Comparison of ENCODE assay signal across 11 cellular contexts in the genomic region with DNA sequence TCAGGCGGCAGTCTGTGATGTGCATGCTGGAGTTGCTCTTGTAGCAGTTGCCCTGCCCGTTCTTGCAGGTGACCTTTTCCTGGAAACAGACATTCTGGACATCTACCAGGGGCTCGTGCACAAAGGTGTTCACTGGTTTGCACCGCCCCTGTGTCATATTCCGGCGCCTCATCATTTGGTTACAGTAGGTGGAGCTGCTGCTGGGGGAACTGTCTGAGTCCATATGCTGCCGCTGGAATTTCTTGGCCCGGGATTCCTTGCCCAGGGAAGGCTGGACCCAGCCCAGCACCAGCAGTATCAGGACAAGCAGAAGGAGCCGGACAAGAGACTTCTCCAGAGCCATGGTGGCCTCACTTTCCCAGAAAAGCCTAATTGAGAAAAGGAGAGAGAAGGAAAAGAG. TPM values are rescaled to one million over a fixed set of nuclear protein-coding genes. Genes with fewer than 3 reads are reported as not detected.
DNase-seq lines count a peak whose midpoint lies in the region; ATAC-seq and TF ChIP-seq lines count a peak whose summit lies in the region.
"Had no signal": no experiment of that assay in that cellular context is flagged by ENCODE, and none has a peak within 500 bp of the region (broad histone marks: within the 10 kb centered on the region; RNA-seq: fewer than 3 reads in every experiment).

No MANE protein-coding gene starts in this region.

- no TSS peak for BruUV-seq in Panc1 (replicated peaks; lab: Mats Ljungman, UMichigan)

- H3K36me3 Mint-ChIP-seq in nephron progenitor cell (ENCODE audit: low read depth) (no peaks in the 10 kb centered on the region), glutamatergic neuron (ENCODE audit: unreplicated experiment) (no peaks in the 10 kb centered on the region)

- H3K27me3 ChIP-seq in Panc1 (ENCODE audit: control insufficient read depth, insufficient read depth, low read length) (no peaks in the 10 kb centered on the region), transverse colon (no peaks in the 10 kb centered on the region)

- no peak for TF ChIP-seq POLR2A in transverse colon (IDR thresholded peaks at IDR 0.05)

- H3K27ac ChIP-seq in Panc1 (ENCODE audit: low read length) (no peak overlapping the region), transverse colon (peak overlapping the region; percentile 63 to 80 (median 75))

- POLR2A ChIA-PET in Panc1 (lab: Charles Lee) = no interaction called here

- H3K27ac Mint-ChIP-seq in nephron progenitor cell (peak overlapping the region; percentile 85), glutamatergic neuron (ENCODE audit: unreplicated experiment) (no peak overlapping the region)

- intact Hi-C loops in Panc1 (cut with micrococcal nuclease; ENCODE audit: unreplicated experiment) = no loop called here
- intact Hi-C loops in head of caudate nucleus (cut with DNase I) = loop anchor here (5.0 kb wide), 2 partner anchors 104 to 226 kb away; a partner anchor contains a TSS
- intact Hi-C loops in transverse colon (cut with DNase I; ENCODE audit: low total_unique reads) = no loop called here

- H3K27me3 Mint-ChIP-seq in nephron progenitor cell (ENCODE audit: low read depth, poor library complexity) (no peaks in the 10 kb centered on the region), glutamatergic neuron (ENCODE audit: unreplicated experiment) (peaks cover 2% of the 10 kb centered on the region)

- ATAC-seq in Panc1 (peak; percentile 63; the same call in 1 of the 2 replicates), GM19035 (IDR thresholded peaks at IDR 0.05; ENCODE audit: unreplicated experiment) (no peak), GM21526 (IDR thresholded peaks at IDR 0.05; ENCODE audit: low FRiP score, unreplicated experiment) (no peak)

- CTCF ChIA-PET in Panc1 (lab: Charles Lee) = no interaction called here

- H3K9me3 Mint-ChIP-seq in nephron progenitor cell = no peaks in the 10 kb centered on the region
- H3K9me3 Mint-ChIP-seq in glutamatergic neuron (ENCODE audit: unreplicated experiment) = peaks cover 4% of the 10 kb centered on the region

- H3K36me3 ChIP-seq in Panc1 (ENCODE audit: control insufficient read depth, insufficient read depth, low read length) = no peaks in the 10 kb centered on the region
- H3K36me3 ChIP-seq in transverse colon = no peaks in the 10 kb centered on the region

- H3K9me3 ChIP-seq in Panc1 (ENCODE audit: control insufficient read depth, insufficient read depth, low read depth, low read length) = no peaks in the 10 kb centered on the region
- H3K9me3 ChIP-seq in transverse colon = no peaks in the 10 kb centered on the region

- H3K4me1 Mint-ChIP-seq in nephron progenitor cell = peaks cover 61% of the 10 kb centered on the region
- peaks cover 7% of the 10 kb centered on the region for H3K4me1 Mint-ChIP-seq in glutamatergic neuron (ENCODE audit: low read depth, unreplicated experiment)

- no peak for TF ChIP-seq EP300 in transverse colon (IDR thresholded peaks at IDR 0.05; ENCODE audit: low read depth)

- H3K4me1 ChIP-seq in Panc1 (ENCODE audit: control insufficient read depth, insufficient read depth, low read length) (no peaks in the 10 kb centered on the region), transverse colon (peaks cover 0 to 37% (median 9%) of the 10 kb centered on the region in 4 donors)

- in situ Hi-C loops in Panc1 (cut with HindIII; ENCODE audit: low pct_unique_long_range_greater_than_20kb, low sequenced_read_pairs) (no loop called here), transverse colon (cut with MboI; ENCODE audit: low pct_ligation_motif_present in 1 of 4, low pct_unique_long_range_greater_than_20kb in 1 of 4, low sequenced_read_pairs in 3 of 4) (no loop called here)

- no peak for DNase-seq in Panc1 (ENCODE audit: low read depth, low spot score)
- DNase-seq in head of caudate nucleus = peak in 31 of 42 donors; percentile 18 to 78 (median 49)
- no peak for DNase-seq in nephron progenitor cell
- peak; percentile 41 for DNase-seq in transverse colon
- DNase-seq in NCI-H146 treated with DMSO at 0.1 percent for 48 hours (lab: John Stamatoyannopoulos, UW; ENCODE audit: unreplicated experiment) = no peak
- DNase-seq in glutamatergic neuron = no peak
- DNase-seq: NCI-H2171 had no signal

- no peak overlapping the region for H3K4me3 Mint-ChIP-seq in nephron progenitor cell
- H3K4me3 Mint-ChIP-seq in glutamatergic neuron (ENCODE audit: unreplicated experiment) = no peak overlapping the region

- 71% methylated on average over 9 of the region's 9 CpGs; no CpG with 5 or more reads in 1 of the 2 donors for WGBS in transverse colon (ENCODE audit: low coverage in 1 of 2), 2 donors

- H3K4me3 ChIP-seq in Panc1 (ENCODE audit: low read depth in 2 of 2, low read length in 2 of 2) = peak overlapping the region in 1 of 2 experiments; percentile 20; a peak in 1 of 4 replicates
- peak overlapping the region in 3 of 4 donors; percentile 6 to 33 (median 31) for H3K4me3 ChIP-seq in transverse colon

- TF ChIP-seq CTCF in Panc1 (IDR thresholded peaks at IDR 0.05) (no peak), nephron progenitor cell (IDR thresholded peaks at IDR 0.05) (no peak), transverse colon (IDR thresholded peaks at IDR 0.05) (peak in 1 of 5 experiments; percentile 8), glutamatergic neuron (IDR thresholded peaks at IDR 0.05; ENCODE audit: partially characterized antibody, unreplicated experiment) (no peak)

RNA-seq across cellular contexts. Expression of a gene that starts 0.9 kb away (rescaled TPM):
- total RNA-seq in Panc1 (2021; ENCODE audit: unreplicated experiment) (0.69 TPM), transverse colon (100 to 1,000 TPM in 3 of 4 donors, 10 to 100 TPM in 1; 96.7 to 296 (median 177) TPM), glutamatergic neuron (ENCODE audit: unreplicated experiment) (not detected)
- polyA plus RNA-seq in Panc1 (2012; ENCODE audit: insufficient read length) = not detected

RNA-seq across cellular contexts. Expression of a gene that starts 20.7 kb away (rescaled TPM):
- total RNA-seq in Panc1 (2021; ENCODE audit: unreplicated experiment) = not detected
- polyA plus RNA-seq in Panc1 (2012; ENCODE audit: insufficient read length) = not detected
- total RNA-seq in transverse colon = 10 to 100 TPM in 2 of 4 donors, 1 to 10 TPM in 1, not detected in 1; 7.6 to 27.7 (median 17.0) TPM
- total RNA-seq in glutamatergic neuron (ENCODE audit: unreplicated experiment) = not detected
- total RNA-seq: osteoblast, RPMI7951 had no signal

RNA-seq across cellular contexts. Expression of a gene that starts 33.5 kb away (rescaled TPM):
- total RNA-seq in Panc1 (2021; ENCODE audit: unreplicated experiment) = not detected
- not detected for polyA plus RNA-seq in Panc1 (2012; ENCODE audit: insufficient read length)
- not detected for total RNA-seq in transverse colon
- not detected for total RNA-seq in glutamatergic neuron (ENCODE audit: unreplicated experiment)
- total RNA-seq: osteoblast, RPMI7951 had no signal

RNA-seq across cellular contexts. Expression of a gene that starts 56.0 kb away (rescaled TPM):
- total RNA-seq in Panc1 (2021; ENCODE audit: unreplicated experiment) (not detected), transverse colon (not detected), glutamatergic neuron (ENCODE audit: unreplicated experiment) (not detected)
- not detected for polyA plus RNA-seq in Panc1 (2012; ENCODE audit: insufficient read length)
- total RNA-seq: osteoblast, RPMI7951 had no signal

Comparison
In these comparisons a context has a peak if more than half of its experiments do, and no peak if none do; other contexts are left out.
1. DNase-seq: peak in head of caudate nucleus (31 of 42) and transverse colon (single experiment); none in Panc1 (single experiment), nephron progenitor cell (single experiment), NCI-H146 treated with DMSO at 0.1 percent for 48 hours (single experiment) and glutamatergic neuron (single experiment).
2. RNA of a gene that starts 0.9 kb away (total RNA-seq): 96.7 to 296 TPM in transverse colon; 0.69 TPM in Panc1 (single experiment) and not detected in glutamatergic neuron (single experiment); every median in the first group is over 10 times any median in the second.